ENCODE assay signal across 12 cellular contexts in genomic region chr10:71880425-71881306, GRCh38. TPM values are rescaled to one million over a fixed set of nuclear protein-coding genes. Genes with fewer than 3 reads are reported as not detected.
DNase-seq lines count a peak whose midpoint lies in the region; ATAC-seq and TF ChIP-seq lines count a peak whose summit lies in the region.
"Had no signal": no experiment of that assay in that cellular context is flagged by ENCODE, and none has a peak within 500 bp of the region (broad histone marks: within the 10 kb centered on the region; RNA-seq: fewer than 3 reads in every experiment).

No MANE protein-coding gene starts in this region.

- no peaks in the 10 kb centered on the region for H3K79me2 ChIP-seq in OCI-LY7 (ENCODE audit: insufficient read depth, low read depth, low read length)

- intact Hi-C loops in OCI-LY7 (cut with micrococcal nuclease; ENCODE audit: unreplicated experiment) (no loop called here), heart left ventricle (cut with DNase I) (loop anchor here in 4 of 10 donors (10.0 kb wide), 3 partner anchors 46 to 496 kb away; partner anchors contain the start of gene VSIR (in 1 of the 4)), psoas muscle (cut with DNase I) (no loop called here)

- H2AFZ ChIP-seq in OCI-LY7 (ENCODE audit: low read length) = peak overlapping the region; percentile 13; the same call in 1 of the 2 replicates

- peak; percentile 59 to 84 (median 70) for ATAC-seq in heart left ventricle
- ATAC-seq in psoas muscle = peak; percentile 28 to 54 (median 48)
- ATAC-seq in GM21717 (IDR thresholded peaks at IDR 0.05; ENCODE audit: unreplicated experiment) = no peak

- H3K27me3 ChIP-seq in heart left ventricle (no peaks in the 10 kb centered on the region), psoas muscle (ENCODE audit: insufficient read depth in 3 of 3, low read length in 2 of 3) (no peaks in the 10 kb centered on the region)

- H4K20me1 ChIP-seq in OCI-LY7 (ENCODE audit: insufficient read depth, low read length) = no peaks in the 10 kb centered on the region

- H3K4me2 ChIP-seq in OCI-LY7 (ENCODE audit: low read length) = no peak overlapping the region

- no peak overlapping the region for H3K27ac ChIP-seq in OCI-LY7 (ENCODE audit: low read depth, low read length, poor library complexity, severe bottlenecking)
- H3K27ac ChIP-seq in heart left ventricle = peak overlapping the region in 1 of 12 donors; percentile 64
- H3K27ac ChIP-seq in psoas muscle = no peak overlapping the region

- BruUV-seq in OCI-LY7 (replicated peaks; lab: Mats Ljungman, UMichigan) = no TSS peak

- no peaks in the 10 kb centered on the region for H3K9me2 ChIP-seq in OCI-LY7 (ENCODE audit: insufficient read depth, low read length)

- DNase-seq in EH (ENCODE audit: low read depth) = peak; percentile 12
- DNase-seq in OCI-LY7 (ENCODE audit: low spot score) = no peak
- peak in 4 of 5 donors; percentile 25 to 61 (median 44) for DNase-seq in heart left ventricle
- DNase-seq in psoas muscle = peak; percentile 37 to 39
- no peak for DNase-seq in activated gamma-delta T cell (lab: John Stamatoyannopoulos, UW)
- no peak for DNase-seq in LoVo (ENCODE audit: low spot score)
- DNase-seq in 8988T = no peak
- DNase-seq: activated CD4-positive, alpha-beta T cell treated with anti-CD3 and anti-CD28 coated beads, Interleukin-2, amount 50 U/mL, for 1 hour; kidney glomerular epithelial cell; NCI-H82; SW 1271 had no signal

- H3K36me3 ChIP-seq in OCI-LY7 (ENCODE audit: insufficient read depth, low read length) (no peaks in the 10 kb centered on the region), heart left ventricle (no peaks in the 10 kb centered on the region), psoas muscle (ENCODE audit: insufficient read depth in 1 of 2, low read depth in 1 of 2) (no peaks in the 10 kb centered on the region)

- WGBS in heart left ventricle, 4 donors = 87 to 91% (median 89%) methylated on average over 13 of the region's 13 CpGs
- 82 to 89% (median 85%) methylated on average over 13 of the region's 13 CpGs for WGBS in psoas muscle, 3 donors

- H3K9me3 ChIP-seq in OCI-LY7 (ENCODE audit: low read length) = no peaks in the 10 kb centered on the region
- no peaks in the 10 kb centered on the region for H3K9me3 ChIP-seq in heart left ventricle
- H3K9me3 ChIP-seq in psoas muscle = no peaks in the 10 kb centered on the region

- CTCF ChIA-PET in OCI-LY7 (lab: Charles Lee; ENCODE audit: unreplicated experiment) = interaction anchor here (0.6 kb wide), 1 partner anchor 113 kb away, joined by 3 read pairs; no protein-coding TSS in a partner anchor

- TF ChIP-seq CTCF in OCI-LY7 (conservative IDR thresholded peaks at IDR 0.05; ENCODE audit: low read length) (no peak), heart left ventricle (IDR thresholded peaks at IDR 0.05) (no peak), psoas muscle (IDR thresholded peaks at IDR 0.05) (no peak)

- TF ChIP-seq POLR2A in heart left ventricle (IDR thresholded peaks at IDR 0.05) = no peak

- peaks cover 70% of the 10 kb centered on the region for H3K4me1 ChIP-seq in OCI-LY7 (ENCODE audit: insufficient read depth, low read length, poor library complexity, severe bottlenecking)
- peaks cover 0 to 36% (median 0%) of the 10 kb centered on the region in 12 donors for H3K4me1 ChIP-seq in heart left ventricle
- peaks cover 5% of the 10 kb centered on the region for H3K4me1 ChIP-seq in psoas muscle

- H3K4me3 ChIP-seq in OCI-LY7 (ENCODE audit: low read depth, low read length, poor library complexity, severe bottlenecking) = no peak overlapping the region
- H3K4me3 ChIP-seq in heart left ventricle = no peak overlapping the region
- H3K4me3 ChIP-seq in psoas muscle = no peak overlapping the region

- POLR2A ChIA-PET in OCI-LY7 (lab: Charles Lee) = interaction anchor here (1.4 kb wide), 1 partner anchor 21 kb away, joined by 6 read pairs; no protein-coding TSS in a partner anchor

RNA-seq across cellular contexts. Expression of gene PSAP, which starts 29.6 kb away (rescaled TPM):
- 156 and 163 TPM in 2 replicates for total RNA-seq in OCI-LY7 (2014; rRNA removed; shearing (Covaris generic))
- total RNA-seq in OCI-LY7 (2022) (186 and 200 TPM in 2 replicates), heart left ventricle (1,000 to 10,000 TPM; 1,282 to 2,171 (median 1,665) TPM), psoas muscle (1,000 to 10,000 TPM in 3 of 4 donors, 100 to 1,000 TPM in 1; 885 to 1,725 (median 1,143) TPM)
- polyA plus RNA-seq in heart left ventricle (1,000 to 10,000 TPM in 1 of 2 donors, 100 to 1,000 TPM in 1; 454 to 1,132 TPM), psoas muscle (1,000 to 10,000 TPM in 1 of 3 donors, 100 to 1,000 TPM in 2; 634 to 1,049 (median 695) TPM)

Comparison
In these comparisons a context has a peak if more than half of its experiments do, and no peak if none do; other contexts are left out.
1. DNase-seq: peak in EH (single experiment), heart left ventricle (4 of 5) and psoas muscle (2 of 2); none in OCI-LY7 (single experiment), activated gamma-delta T cell (single experiment), LoVo (single experiment) and 8988T (single experiment).
2. RNA of gene PSAP, which starts 29.6 kb away (total RNA-seq): 1,282 to 2,171 TPM in heart left ventricle and 885 to 1,725 TPM in psoas muscle; 156 to 200 TPM in OCI-LY7; every median in the first group is over 4 times any median in the second.